Comparison of ENCODE assay signal across 1 cellular context in genomic region chr10:34813626-34814227, GRCh38.
TF ChIP-seq lines count a peak whose summit lies in the region.

No MANE protein-coding gene starts in this region.

TF ChIP-seq in K562, 482 proteins besides CTCF, POLR2A, EP300 and RAD21 (continued from another document):
- TF ChIP-seq DEAF1 (CRISPR knock-in tag; IDR thresholded peaks at IDR 0.05) (no peak), ZBTB12 (CRISPR knock-in tag; IDR thresholded peaks at IDR 0.05) (no peak), CAMTA2 (CRISPR knock-in tag; conservative IDR thresholded peaks at IDR 0.05) (no peak), XRCC3 (IDR thresholded peaks at IDR 0.05) (no peak)
